ENCODE assay signal across 9 cellular contexts in genomic region chr4:164779811-164780216, GRCh38. TPM values are rescaled to one million over a fixed set of nuclear protein-coding genes. Genes with fewer than 3 reads are reported as not detected.
DNase-seq lines count a peak whose midpoint lies in the region; ATAC-seq and TF ChIP-seq lines count a peak whose summit lies in the region.
"Had no signal": no experiment of that assay in that cellular context is flagged by ENCODE, and none has a peak within 500 bp of the region (broad histone marks: within the 10 kb centered on the region; RNA-seq: fewer than 3 reads in every experiment).

No MANE protein-coding gene starts in this region.

- no peak overlapping the region for H3K4me3 Mint-ChIP-seq in activated CD4-positive, alpha-beta T cell treated with anti-CD3 and anti-CD28 coated beads, Interleukin-2, amount 10 ng/mL, durations not matched to agents 24 days and 14 days

- intact Hi-C loops in activated CD4-positive, alpha-beta T cell treated with anti-CD3 and anti-CD28 coated beads, Interleukin-2, amount 10 ng/mL, durations not matched to agents 24 days and 14 days (cut with micrococcal nuclease) = loop anchor here (2.0 kb wide), 1 partner anchor 315 kb away; no protein-coding TSS in a partner anchor

- peak overlapping the region; percentile 85 for H3K27ac ChIP-seq in SK-N-MC

- H3K36me3 Mint-ChIP-seq in activated CD4-positive, alpha-beta T cell treated with anti-CD3 and anti-CD28 coated beads, Interleukin-2, amount 10 ng/mL, durations not matched to agents 24 days and 14 days (ENCODE audit: low read depth) = no peaks in the 10 kb centered on the region

- TF ChIP-seq CTCF in foreskin fibroblast (IDR thresholded peaks at IDR 0.05; ENCODE audit: low read depth, low read length) = peak; percentile 82

- H3K27me3 Mint-ChIP-seq in activated CD4-positive, alpha-beta T cell treated with anti-CD3 and anti-CD28 coated beads, Interleukin-2, amount 10 ng/mL, durations not matched to agents 24 days and 14 days = peaks cover 7% of the 10 kb centered on the region

- no peak overlapping the region for H3K27ac Mint-ChIP-seq in activated CD4-positive, alpha-beta T cell treated with anti-CD3 and anti-CD28 coated beads, Interleukin-2, amount 10 ng/mL, durations not matched to agents 24 days and 14 days

- H3K9ac ChIP-seq in SK-N-MC (ENCODE audit: insufficient read length) = peak overlapping the region; percentile 60

- DNase-seq in activated CD4-positive, alpha-beta T cell treated with anti-CD3 and anti-CD28 coated beads, Interleukin-2, amount 10 ng/mL, durations not matched to agents 24 days and 14 days = peak; percentile 74
- no peak for DNase-seq in activated CD4-positive, alpha-beta T cell treated with anti-CD3 and anti-CD28 coated beads, Interleukin-2, amount 50 U/mL, for 1 hour
- DNase-seq in HT-29 (ENCODE audit: low spot score) (peak; percentile 39), SK-N-MC (ENCODE audit: low read depth, low spot score) (peak; percentile 63), foreskin fibroblast (peak; percentile 11 to 41), renal cortical epithelial cell (ENCODE audit: low read depth) (peak; percentile 47)
- no peak for DNase-seq in activated CD8-positive, alpha-beta memory T cell treated with anti-CD3 and anti-CD28 coated beads, Interleukin-2, amount 50 U/mL, for 4 hours

- H3K9me3 ChIP-seq in SK-N-MC (ENCODE audit: low read depth, low read length) = no peaks in the 10 kb centered on the region

- H3K36me3 ChIP-seq in SK-N-MC (ENCODE audit: insufficient read depth, low read length) = no peaks in the 10 kb centered on the region

- peak; percentile 79 for ATAC-seq in GM19351 (IDR thresholded peaks at IDR 0.05; ENCODE audit: unreplicated experiment)

- H3K9me3 Mint-ChIP-seq in activated CD4-positive, alpha-beta T cell treated with anti-CD3 and anti-CD28 coated beads, Interleukin-2, amount 10 ng/mL, durations not matched to agents 24 days and 14 days = no peaks in the 10 kb centered on the region

- no peak overlapping the region for H3K4me3 ChIP-seq in SK-N-MC
- H3K4me3 ChIP-seq in foreskin fibroblast (ENCODE audit: low read depth in 1 of 2, low read length in 2 of 2) = no peak overlapping the region

- no peaks in the 10 kb centered on the region for H3K4me1 Mint-ChIP-seq in activated CD4-positive, alpha-beta T cell treated with anti-CD3 and anti-CD28 coated beads, Interleukin-2, amount 10 ng/mL, durations not matched to agents 24 days and 14 days

RNA-seq across cellular contexts. Expression of gene SMIM31, which starts 25.9 kb away (rescaled TPM):
- total RNA-seq in activated CD4-positive, alpha-beta T cell treated with anti-CD3 and anti-CD28 coated beads, Interleukin-2, amount 10 ng/mL, durations not matched to agents 24 days and 14 days = not detected in 2 replicates
- 0.05 and 0.25 TPM in 2 replicates for total RNA-seq in HT-29 (2014; rRNA removed; shearing (Covaris generic))
- total RNA-seq in renal cortical epithelial cell = 0.05 TPM in 1 of 2 replicates, not detected in the other
- total RNA-seq: temporal lobe had no signal

Comparison
In these comparisons a context has a peak if more than half of its experiments do, and no peak if none do; other contexts are left out.
1. DNase-seq: peak in activated CD4-positive, alpha-beta T cell treated with anti-CD3 and anti-CD28 coated beads, Interleukin-2, amount 10 ng/mL, durations not matched to agents 24 days and 14 days (single experiment), HT-29 (single experiment), SK-N-MC (single experiment), foreskin fibroblast (2 of 2) and renal cortical epithelial cell (single experiment); none in activated CD4-positive, alpha-beta T cell treated with anti-CD3 and anti-CD28 coated beads, Interleukin-2, amount 50 U/mL, for 1 hour (single experiment) and activated CD8-positive, alpha-beta memory T cell treated with anti-CD3 and anti-CD28 coated beads, Interleukin-2, amount 50 U/mL, for 4 hours (single experiment).